1 cellular context compared by ENCODE assay signal in the genomic region with DNA sequence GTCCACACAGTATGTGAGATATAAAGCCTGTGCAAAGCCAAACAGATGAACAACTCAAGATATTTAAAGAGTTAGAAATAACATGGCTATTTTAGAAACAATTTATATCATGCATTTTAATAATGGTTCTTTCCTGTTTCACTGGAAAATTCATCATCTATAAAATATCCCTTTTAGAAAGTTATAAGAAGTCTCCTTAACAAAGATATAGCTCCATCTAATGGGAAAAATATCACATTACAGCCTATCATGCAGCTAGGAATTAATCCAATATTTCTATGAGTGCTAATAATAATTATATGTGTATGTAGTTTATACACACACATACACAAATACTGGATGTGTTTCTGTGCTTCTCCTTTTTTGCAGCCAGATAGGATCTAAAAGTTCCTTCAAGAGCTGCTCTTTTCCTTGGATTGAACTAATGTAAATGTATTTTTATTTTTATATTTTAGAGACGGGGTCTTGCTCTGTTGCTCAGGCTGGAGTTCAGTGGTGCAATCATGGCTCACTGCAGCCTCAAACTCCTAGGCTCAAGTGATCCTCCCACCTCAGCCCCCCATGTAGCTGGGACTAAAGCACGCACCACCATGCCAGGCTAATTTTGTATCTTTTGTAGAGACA.
TF ChIP-seq lines count a peak whose summit lies in the region.

No MANE protein-coding gene starts in this region.

TF ChIP-seq in WTC11, 78 proteins besides CTCF, POLR2A, EP300 and RAD21 (continued from another document):
- TF ChIP-seq, protein P1, sequence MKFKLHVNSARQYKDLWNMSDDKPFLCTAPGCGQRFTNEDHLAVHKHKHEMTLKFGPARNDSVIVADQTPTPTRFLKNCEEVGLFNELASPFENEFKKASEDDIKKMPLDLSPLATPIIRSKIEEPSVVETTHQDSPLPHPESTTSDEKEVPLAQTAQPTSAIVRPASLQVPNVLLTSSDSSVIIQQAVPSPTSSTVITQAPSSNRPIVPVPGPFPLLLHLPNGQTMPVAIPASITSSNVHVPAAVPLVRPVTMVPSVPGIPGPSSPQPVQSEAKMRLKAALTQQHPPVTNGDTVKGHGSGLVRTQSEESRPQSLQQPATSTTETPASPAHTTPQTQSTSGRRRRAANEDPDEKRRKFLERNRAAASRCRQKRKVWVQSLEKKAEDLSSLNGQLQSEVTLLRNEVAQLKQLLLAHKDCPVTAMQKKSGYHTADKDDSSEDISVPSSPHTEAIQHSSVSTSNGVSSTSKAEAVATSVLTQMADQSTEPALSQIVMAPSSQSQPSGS (CRISPR knock-in tag; IDR thresholded peaks at IDR 0.05; ENCODE audit: borderline replicate concordance, low read depth) = no peak
- TF ChIP-seq JUN (CRISPR knock-in tag; IDR thresholded peaks at IDR 0.05) (no peak), ZNF396 (CRISPR knock-in tag; IDR thresholded peaks at IDR 0.05; ENCODE audit: borderline replicate concordance) (no peak), IRF2 (CRISPR knock-in tag; IDR thresholded peaks at IDR 0.05; ENCODE audit: borderline replicate concordance, low read depth) (no peak)
- TF ChIP-seq, protein P2, sequence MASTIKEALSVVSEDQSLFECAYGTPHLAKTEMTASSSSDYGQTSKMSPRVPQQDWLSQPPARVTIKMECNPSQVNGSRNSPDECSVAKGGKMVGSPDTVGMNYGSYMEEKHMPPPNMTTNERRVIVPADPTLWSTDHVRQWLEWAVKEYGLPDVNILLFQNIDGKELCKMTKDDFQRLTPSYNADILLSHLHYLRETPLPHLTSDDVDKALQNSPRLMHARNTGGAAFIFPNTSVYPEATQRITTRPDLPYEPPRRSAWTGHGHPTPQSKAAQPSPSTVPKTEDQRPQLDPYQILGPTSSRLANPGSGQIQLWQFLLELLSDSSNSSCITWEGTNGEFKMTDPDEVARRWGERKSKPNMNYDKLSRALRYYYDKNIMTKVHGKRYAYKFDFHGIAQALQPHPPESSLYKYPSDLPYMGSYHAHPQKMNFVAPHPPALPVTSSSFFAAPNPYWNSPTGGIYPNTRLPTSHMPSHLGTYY (CRISPR knock-in tag; IDR thresholded peaks at IDR 0.05) = no peak
- TF ChIP-seq, protein P3, sequence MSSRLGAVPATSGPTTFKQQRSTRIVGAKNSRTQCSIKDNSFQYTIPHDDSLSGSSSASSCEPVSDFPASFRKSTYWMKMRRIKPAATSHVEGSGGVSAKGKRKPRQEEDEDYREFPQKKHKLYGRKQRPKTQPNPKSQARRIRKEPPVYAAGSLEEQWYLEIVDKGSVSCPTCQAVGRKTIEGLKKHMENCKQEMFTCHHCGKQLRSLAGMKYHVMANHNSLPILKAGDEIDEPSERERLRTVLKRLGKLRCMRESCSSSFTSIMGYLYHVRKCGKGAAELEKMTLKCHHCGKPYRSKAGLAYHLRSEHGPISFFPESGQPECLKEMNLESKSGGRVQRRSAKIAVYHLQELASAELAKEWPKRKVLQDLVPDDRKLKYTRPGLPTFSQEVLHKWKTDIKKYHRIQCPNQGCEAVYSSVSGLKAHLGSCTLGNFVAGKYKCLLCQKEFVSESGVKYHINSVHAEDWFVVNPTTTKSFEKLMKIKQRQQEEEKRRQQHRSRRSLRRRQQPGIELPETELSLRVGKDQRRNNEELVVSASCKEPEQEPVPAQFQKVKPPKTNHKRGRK (CRISPR knock-in tag; IDR thresholded peaks at IDR 0.05; ENCODE audit: borderline replicate concordance) = no peak
- TF ChIP-seq, protein P4, sequence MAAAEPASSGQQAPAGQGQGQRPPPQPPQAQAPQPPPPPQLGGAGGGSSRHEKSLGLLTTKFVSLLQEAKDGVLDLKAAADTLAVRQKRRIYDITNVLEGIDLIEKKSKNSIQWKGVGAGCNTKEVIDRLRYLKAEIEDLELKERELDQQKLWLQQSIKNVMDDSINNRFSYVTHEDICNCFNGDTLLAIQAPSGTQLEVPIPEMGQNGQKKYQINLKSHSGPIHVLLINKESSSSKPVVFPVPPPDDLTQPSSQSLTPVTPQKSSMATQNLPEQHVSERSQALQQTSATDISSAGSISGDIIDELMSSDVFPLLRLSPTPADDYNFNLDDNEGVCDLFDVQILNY (CRISPR knock-in tag; IDR thresholded peaks at IDR 0.05) = no peak
